9 cellular contexts compared by ENCODE assay signal in the genomic region with DNA sequence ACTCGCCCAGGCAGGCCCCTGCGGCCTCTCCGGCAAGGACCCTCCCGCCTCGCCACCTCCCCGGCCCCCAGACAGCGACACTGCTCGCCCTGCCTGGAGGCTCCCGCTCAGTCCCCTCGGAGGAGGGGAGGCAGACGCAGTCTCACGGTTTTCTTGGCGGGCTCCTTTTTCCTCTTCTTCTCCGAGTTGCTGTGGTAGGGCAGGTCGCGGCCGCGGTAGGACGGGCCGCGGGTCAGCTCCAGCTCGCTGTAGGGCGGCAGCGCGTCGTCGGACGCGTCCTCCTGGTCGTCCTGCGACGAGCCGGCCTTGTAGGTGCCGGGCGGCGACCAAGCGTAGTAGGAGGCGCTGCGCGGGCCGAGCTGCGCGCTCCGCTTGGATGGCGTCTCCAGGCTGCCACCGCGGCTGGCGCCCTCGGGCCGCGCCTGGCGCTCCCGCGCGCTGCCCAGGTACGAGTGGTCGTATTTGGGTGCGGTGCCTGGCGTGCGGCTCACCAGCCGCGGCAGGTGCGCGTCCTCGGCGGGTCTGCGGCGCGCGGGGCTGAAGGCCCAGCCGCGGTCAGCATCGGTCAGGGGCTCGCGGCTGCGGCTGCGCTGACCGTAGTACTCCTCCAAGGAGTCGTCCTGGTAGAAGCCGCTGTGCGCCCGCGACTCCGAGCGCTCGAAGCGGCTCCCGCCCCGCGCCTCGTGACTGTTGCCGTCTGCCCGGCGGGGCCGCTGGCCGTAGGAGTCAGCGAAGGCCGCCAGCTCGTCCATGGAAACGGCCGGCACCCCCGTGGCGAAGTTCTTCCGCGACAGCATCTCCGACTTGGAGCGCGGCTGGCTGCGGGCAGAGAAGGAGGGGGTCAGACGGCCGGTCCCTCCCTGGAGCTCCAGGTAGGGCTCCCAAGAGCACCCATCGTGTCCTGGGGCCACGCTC. TPM values are rescaled to one million over a fixed set of nuclear protein-coding genes. Genes with fewer than 3 reads are reported as not detected.
DNase-seq lines count a peak whose midpoint lies in the region; ATAC-seq and TF ChIP-seq lines count a peak whose summit lies in the region.
"Had no signal": no experiment of that assay in that cellular context is flagged by ENCODE, and none has a peak within 500 bp of the region (broad histone marks: within the 10 kb centered on the region; RNA-seq: fewer than 3 reads in every experiment).

No MANE protein-coding gene starts in this region.

- H3K4me1 Mint-ChIP-seq in activated CD4-positive, alpha-beta T cell treated with anti-CD3 and anti-CD28 coated beads for 36 hours: no peaks in the 10 kb centered on the region
- peaks cover 20% of the 10 kb centered on the region for H3K4me1 Mint-ChIP-seq in chondrocyte (ENCODE audit: low read depth)
- H3K4me1 Mint-ChIP-seq: brain had no signal

- no peaks in the 10 kb centered on the region for H3K9me3 Mint-ChIP-seq in activated CD4-positive, alpha-beta T cell treated with anti-CD3 and anti-CD28 coated beads for 36 hours (ENCODE audit: low read depth)
- no peaks in the 10 kb centered on the region for H3K9me3 Mint-ChIP-seq in chondrocyte (ENCODE audit: low read depth)

- WGBS in right lobe of liver (ENCODE audit: insufficient coverage, low coverage, low lambda C conversion rate, missing lambda C conversion rate): 11% methylated on average over 23 of the region's 113 CpGs
- 24 to 36% methylated on average over 12 to 98 of the region's 113 CpGs for WGBS in testis, 2 donors

- no peaks in the 10 kb centered on the region for H3K36me3 ChIP-seq in right lobe of liver
- H3K36me3 ChIP-seq in testis (ENCODE audit: low read depth, missing control alignments): no peaks in the 10 kb centered on the region
- H3K36me3 ChIP-seq in A673 (ENCODE audit: insufficient read depth, low read length, poor library complexity, severe bottlenecking): no peaks in the 10 kb centered on the region

- POLR2A ChIA-PET in activated CD4-positive, alpha-beta T cell treated with anti-CD3 and anti-CD28 coated beads for 36 hours (lab: Charles Lee): no interaction called here
- POLR2A ChIA-PET in A673 (lab: Charles Lee; ENCODE audit: low non-redundant PET): no interaction called here

- no peak overlapping the region for H3K27ac Mint-ChIP-seq in activated CD4-positive, alpha-beta T cell treated with anti-CD3 and anti-CD28 coated beads for 36 hours
- no peak overlapping the region for H3K27ac Mint-ChIP-seq in chondrocyte (ENCODE audit: unreplicated experiment)
- H3K27ac Mint-ChIP-seq: brain had no signal

- peak; percentile 57 for ATAC-seq in activated CD4-positive, alpha-beta T cell treated with anti-CD3 and anti-CD28 coated beads for 36 hours
- ATAC-seq in right lobe of liver: peak in 3 of 4 donors; percentile 12 to 62 (median 21)
- no peak for ATAC-seq in GM21526 (IDR thresholded peaks at IDR 0.05; ENCODE audit: low FRiP score, unreplicated experiment)

- peak overlapping the region in 1 of 3 donors; percentile 37 for H3K4me3 ChIP-seq in right lobe of liver
- peak overlapping the region; percentile 37 to 39 for H3K4me3 ChIP-seq in testis
- H3K4me3 ChIP-seq in A673 (ENCODE audit: low read depth, low read length, poor library complexity, severe bottlenecking): no peak overlapping the region

- H3K27ac ChIP-seq in right lobe of liver (no peak overlapping the region), testis (peak overlapping the region in 1 of 2 donors; percentile 18), A673 (ENCODE audit: low read depth, low read length, poor library complexity, severe bottlenecking) (no peak overlapping the region)

- H3K36me3 Mint-ChIP-seq in activated CD4-positive, alpha-beta T cell treated with anti-CD3 and anti-CD28 coated beads for 36 hours (ENCODE audit: low read depth): peaks cover 8% of the 10 kb centered on the region
- no peaks in the 10 kb centered on the region for H3K36me3 Mint-ChIP-seq in chondrocyte (ENCODE audit: low read depth)

- CTCF ChIA-PET in activated CD4-positive, alpha-beta T cell treated with anti-CD3 and anti-CD28 coated beads for 36 hours (lab: Charles Lee): interaction anchor here (0.7 to 3.5 kb wide), 2 partner anchors 9 to 11 kb away, joined by 3 to 17 read pairs; no protein-coding TSS in a partner anchor
- CTCF ChIA-PET in A673 (lab: Charles Lee): no interaction called here

- no peaks in the 10 kb centered on the region for H3K9me3 ChIP-seq in right lobe of liver
- no peaks in the 10 kb centered on the region for H3K9me3 ChIP-seq in testis
- no peaks in the 10 kb centered on the region for H3K9me3 ChIP-seq in A673 (ENCODE audit: low read depth, low read length, poor library complexity, severe bottlenecking)

- DNase-seq in activated CD4-positive, alpha-beta T cell treated with anti-CD3 and anti-CD28 coated beads for 36 hours: peak; percentile 32
- DNase-seq in activated CD4-positive, alpha-beta T cell treated with anti-CD3 and anti-CD28 coated beads for 4 hours: no peak
- DNase-seq in chondrocyte (ENCODE audit: low spot score) (peak; percentile 65), right lobe of liver (peak in 1 of 3 donors; percentile 21), testis (no peak), A673 (ENCODE audit: low spot score) (no peak), NCI-H128 (lab: John Stamatoyannopoulos, UW; ENCODE audit: unreplicated experiment) (no peak)

- peaks cover 23% of the 10 kb centered on the region for H3K27me3 Mint-ChIP-seq in activated CD4-positive, alpha-beta T cell treated with anti-CD3 and anti-CD28 coated beads for 36 hours
- H3K27me3 Mint-ChIP-seq in chondrocyte (ENCODE audit: low read depth): no peaks in the 10 kb centered on the region

- no peak for TF ChIP-seq CTCF in chondrocyte (IDR thresholded peaks at IDR 0.05)
- TF ChIP-seq CTCF in right lobe of liver (IDR thresholded peaks at IDR 0.05): no peak
- TF ChIP-seq CTCF in testis (IDR thresholded peaks at IDR 0.05): no peak
- no peak for TF ChIP-seq CTCF in A673 (conservative IDR thresholded peaks at IDR 0.05; ENCODE audit: low read depth, low read length)

- no peak overlapping the region for H3K4me3 Mint-ChIP-seq in activated CD4-positive, alpha-beta T cell treated with anti-CD3 and anti-CD28 coated beads for 36 hours
- H3K4me3 Mint-ChIP-seq in chondrocyte (ENCODE audit: unreplicated experiment): peak overlapping the region; percentile 57

- no peak for TF ChIP-seq POLR2A in right lobe of liver (IDR thresholded peaks at IDR 0.05)
- TF ChIP-seq POLR2A in testis (IDR thresholded peaks at IDR 0.05): no peak

- H3K4me1 ChIP-seq in right lobe of liver (peaks cover 0 to 8% (median 0%) of the 10 kb centered on the region in 4 donors), testis (peaks cover 6% of the 10 kb centered on the region), A673 (ENCODE audit: insufficient read depth, low read length, poor library complexity, severe bottlenecking) (no peaks in the 10 kb centered on the region)

- H3K27me3 ChIP-seq in right lobe of liver (peaks cover 5 to 13% of the 10 kb centered on the region in 2 donors), testis (no peaks in the 10 kb centered on the region), A673 (replicated peaks; ENCODE audit: insufficient read depth, low read depth, low read length, poor library complexity) (peaks cover 76% of the 10 kb centered on the region)

- intact Hi-C loops in activated CD4-positive, alpha-beta T cell treated with anti-CD3 and anti-CD28 coated beads for 36 hours (cut with DNase I, micrococcal nuclease): no loop called here
- intact Hi-C loops in right lobe of liver (cut with DNase I) (no loop called here), testis (cut with DNase I; ENCODE audit: low total_unique reads) (no loop called here), A673 (cut with micrococcal nuclease; ENCODE audit: unreplicated experiment) (no loop called here)

- BruUV-seq in A673 (replicated peaks; lab: Mats Ljungman, UMichigan): no TSS peak

RNA-seq across cellular contexts. Expression of a gene that starts 44.8 kb away (rescaled TPM):
- 10 to 100 TPM; 16.0 to 19.5 TPM for total RNA-seq in activated CD4-positive, alpha-beta T cell treated with anti-CD3 and anti-CD28 coated beads for 36 hours
- total RNA-seq in chondrocyte: 8.9 to 11.1 TPM (median 9.3 TPM) in 3 replicates
- total RNA-seq in right lobe of liver: 10 to 100 TPM in 4 of 6 experiments, 1 to 10 TPM in 2; 7.3 to 16.7 (median 11.4) TPM
- 10 to 100 TPM; 22.0 to 25.8 TPM for total RNA-seq in testis
- 19.2 TPM for polyA plus RNA-seq in testis (ENCODE audit: insufficient read depth, low read depth, low replicate concordance)
- 15.2 and 17.8 TPM in 2 replicates for total RNA-seq in A673 (2021)

RNA-seq across cellular contexts. Expression of a gene that starts 54.5 kb away (rescaled TPM):
- total RNA-seq in activated CD4-positive, alpha-beta T cell treated with anti-CD3 and anti-CD28 coated beads for 36 hours: 10 to 100 TPM in 1 of 2 experiments, 1 to 10 TPM in 1; 9.1 to 14.6 TPM
- 1.3 to 2.7 TPM (median 1.5 TPM) in 3 replicates for total RNA-seq in chondrocyte
- total RNA-seq in right lobe of liver: 1 to 10 TPM; 1.4 to 3.7 (median 2.2) TPM
- 100 to 1,000 TPM; 172 to 217 TPM for total RNA-seq in testis
- 36.8 TPM for polyA plus RNA-seq in testis (ENCODE audit: insufficient read depth, low read depth, low replicate concordance)
- not detected in 2 replicates for total RNA-seq in A673 (2021)

Comparison
In these comparisons a context has a peak if more than half of its experiments do, and no peak if none do; other contexts are left out.
1. DNase-seq: peak in activated CD4-positive, alpha-beta T cell treated with anti-CD3 and anti-CD28 coated beads for 36 hours (single experiment) and chondrocyte (single experiment); none in activated CD4-positive, alpha-beta T cell treated with anti-CD3 and anti-CD28 coated beads for 4 hours (0 of 2), testis (single experiment), A673 (single experiment) and NCI-H128 (single experiment).
2. RNA of a gene that starts 54.5 kb away (total RNA-seq): 172 to 217 TPM in testis; 9.1 to 14.6 TPM in activated CD4-positive, alpha-beta T cell treated with anti-CD3 and anti-CD28 coated beads for 36 hours, 1.3 to 2.7 TPM in chondrocyte, 1.4 to 3.7 TPM in right lobe of liver and not detected in A673; every median in the first group is over 10 times any median in the second.